Comparison of ENCODE assay signal across 8 cellular contexts in genomic region chr3:31533169-31533870, GRCh38. TPM values are rescaled to one million over a fixed set of nuclear protein-coding genes. Genes with fewer than 3 reads are reported as not detected.
A peak's percentile ranks its signal among the peaks of the same experiment; 100 is the strongest.
DNase-seq lines count a peak whose midpoint lies in the region; ATAC-seq and TF ChIP-seq lines count a peak whose summit lies in the region.

No MANE protein-coding gene starts in this region.

- ATAC-seq in HG02970 (IDR thresholded peaks at IDR 0.05; ENCODE audit: low FRiP score, unreplicated experiment) (peak; percentile 2), heart left ventricle (no peak), aorta (ENCODE audit: low FRiP score) (no peak)

- H3K9me3 ChIP-seq in heart left ventricle: no peaks in the 10 kb centered on the region
- H3K9me3 ChIP-seq in prostate gland: no peaks in the 10 kb centered on the region
- no peaks in the 10 kb centered on the region for H3K9me3 ChIP-seq in aorta (ENCODE audit: control insufficient read depth, low read length)

- H3K36me3 Mint-ChIP-seq in activated naive CD8-positive, alpha-beta T cell: peaks cover 5% of the 10 kb centered on the region

- intact Hi-C loops in heart left ventricle (cut with DNase I): loop anchor here in 1 of 10 donors (5.0 kb wide), 2 partner anchors 234 to 574 kb away; partner anchors contain the start of gene GPD1L
- intact Hi-C loops in prostate gland (cut with DNase I): loop anchor here (10.0 kb wide), 3 partner anchors 231 to 611 kb away; no protein-coding TSS in a partner anchor
- intact Hi-C loops in aorta (cut with DNase I): loop anchor here in 1 of 2 donors (2.0 to 10.0 kb wide), 2 partner anchors 169 to 367 kb away; no protein-coding TSS in a partner anchor

- peak overlapping the region; percentile 71 to 95 (median 90) for H3K4me3 ChIP-seq in heart left ventricle
- peak overlapping the region; percentile 88 to 89 for H3K4me3 ChIP-seq in prostate gland
- H3K4me3 ChIP-seq in aorta (ENCODE audit: low read length in 2 of 2): peak overlapping the region; percentile 87 to 89

- H3K27ac ChIP-seq in RWPE1: peak overlapping the region; percentile 99
- peak overlapping the region; percentile 76 to 100 (median 98) for H3K27ac ChIP-seq in heart left ventricle
- H3K27ac ChIP-seq in prostate gland: peak overlapping the region; percentile 91 to 96
- peak overlapping the region; percentile 21 to 79 for H3K27ac ChIP-seq in aorta (ENCODE audit: low read depth in 1 of 2, low read length in 2 of 2)

- peaks cover 37% of the 10 kb centered on the region for H3K4me1 Mint-ChIP-seq in activated naive CD8-positive, alpha-beta T cell (ENCODE audit: low read depth)

- H3K4me3 Mint-ChIP-seq in activated naive CD8-positive, alpha-beta T cell: peak overlapping the region; percentile 90

- CTCF ChIA-PET in RWPE1 (lab: Yijun Ruan, JAX): interaction anchor here (0.7 kb wide), 1 partner anchor 402 kb away, joined by 4 read pairs; no protein-coding TSS in a partner anchor

- H3K4me1 ChIP-seq in heart left ventricle (peaks cover 0 to 60% (median 31%) of the 10 kb centered on the region in 12 donors), prostate gland (replicated peaks) (peaks cover 9% of the 10 kb centered on the region), aorta (ENCODE audit: control insufficient read depth in 1 of 2, insufficient read depth in 2 of 2, low read length in 2 of 2) (peaks cover 2 to 6% of the 10 kb centered on the region in 2 donors)

- H3K27me3 ChIP-seq in heart left ventricle (no peaks in the 10 kb centered on the region), prostate gland (replicated peaks; ENCODE audit: insufficient read depth) (no peaks in the 10 kb centered on the region), aorta (ENCODE audit: control insufficient read depth in 1 of 2, insufficient read depth in 2 of 2, low read length in 1 of 2) (no peaks in the 10 kb centered on the region)

- POLR2A ChIA-PET in RWPE1 (lab: Yijun Ruan, JAX; ENCODE audit: low non-redundant PET): no interaction called here

- DNase-seq in NCI-H1105 treated with DMSO at 0.1 percent for 48 hours (lab: John Stamatoyannopoulos, UW): peak; percentile 3
- no peak for DNase-seq in NCI-H1105 (lab: John Stamatoyannopoulos, UW)
- peak; percentile 33 for DNase-seq in RWPE1 (ENCODE audit: low spot score)
- DNase-seq in heart left ventricle: peak; percentile 55 to 77 (median 64)
- peak; percentile 32 for DNase-seq in prostate gland (ENCODE audit: low spot score)
- peak; percentile 74 to 86 for DNase-seq in aorta

- no peaks in the 10 kb centered on the region for H3K9me3 Mint-ChIP-seq in activated naive CD8-positive, alpha-beta T cell (ENCODE audit: low read depth)

- TF ChIP-seq CTCF in RWPE1 (conservative IDR thresholded peaks at IDR 0.05; ENCODE audit: low read depth) (no peak), heart left ventricle (IDR thresholded peaks at IDR 0.05) (peak in 6 of 12 donors; percentile 2 to 35 (median 18)), prostate gland (IDR thresholded peaks at IDR 0.05) (no peak)

- H3K27ac Mint-ChIP-seq in activated naive CD8-positive, alpha-beta T cell: peak overlapping the region; percentile 94

- TF ChIP-seq POLR2A in heart left ventricle (IDR thresholded peaks at IDR 0.05): no peak
- no peak for TF ChIP-seq POLR2A in prostate gland (IDR thresholded peaks at IDR 0.05)

- WGBS in heart left ventricle, 4 donors: 0 to 1% (median 0%) methylated on average over 45 to 79 of the region's 79 CpGs
- under 1% methylated on average over 77 of the region's 79 CpGs for WGBS in prostate gland
- 0 to 1% methylated on average over 78 to 79 of the region's 79 CpGs for WGBS in aorta, 2 donors

- H3K36me3 ChIP-seq in heart left ventricle: no peaks in the 10 kb centered on the region
- H3K36me3 ChIP-seq in prostate gland: no peaks in the 10 kb centered on the region
- H3K36me3 ChIP-seq in aorta (ENCODE audit: control insufficient read depth in 1 of 2, insufficient read depth in 2 of 2, low read length in 1 of 2): no peaks in the 10 kb centered on the region

- H3K27me3 Mint-ChIP-seq in activated naive CD8-positive, alpha-beta T cell: no peaks in the 10 kb centered on the region

RNA-seq across cellular contexts. Expression of gene STT3B, which starts 0.6 kb away (rescaled TPM):
- total RNA-seq in heart left ventricle (100 to 1,000 TPM in 3 of 9 donors, 10 to 100 TPM in 6; 67.4 to 109 (median 92.1) TPM), prostate gland (100 to 1,000 TPM; 106 to 132 TPM), aorta (10 to 100 TPM; 91.7 to 92.3 TPM)
- polyA plus RNA-seq in heart left ventricle (10 to 100 TPM; 30.2 to 78.4 TPM), aorta (10 to 100 TPM; 40.9 to 60.6 TPM)
